22 cellular contexts compared by ENCODE assay signal in genomic region chr2:221791840-221792239, GRCh38.
A peak's percentile ranks its signal among the peaks of the same experiment; 100 is the strongest.
DNase-seq lines count a peak whose midpoint lies in the region; ATAC-seq, FAIRE-seq and TF ChIP-seq lines count a peak whose summit lies in the region.
"Had no signal": no experiment of that assay in that cellular context is flagged by ENCODE, and none has a peak within 500 bp of the region (broad histone marks: within the 10 kb centered on the region; RNA-seq: fewer than 3 reads in every experiment).

No MANE protein-coding gene starts in this region.

- no peaks in the 10 kb centered on the region for H3K36me3 Mint-ChIP-seq in progenitor cell of endocrine pancreas (ENCODE audit: insufficient read depth)
- no peaks in the 10 kb centered on the region for H3K36me3 Mint-ChIP-seq in effector memory CD8-positive, alpha-beta T cell (ENCODE audit: insufficient read depth)
- H3K36me3 Mint-ChIP-seq: CD4-positive, CD25-positive, alpha-beta regulatory T cell had no signal

- H3K4me3 Mint-ChIP-seq in progenitor cell of endocrine pancreas (ENCODE audit: low read depth): no peak overlapping the region
- no peak overlapping the region for H3K4me3 Mint-ChIP-seq in effector memory CD8-positive, alpha-beta T cell
- H3K4me3 Mint-ChIP-seq: CD4-positive, CD25-positive, alpha-beta regulatory T cell had no signal

- peaks cover 29% of the 10 kb centered on the region for H3K4me1 Mint-ChIP-seq in progenitor cell of endocrine pancreas (ENCODE audit: low read depth)
- no peaks in the 10 kb centered on the region for H3K4me1 Mint-ChIP-seq in effector memory CD8-positive, alpha-beta T cell (ENCODE audit: low read depth in 2 of 2)
- H3K4me1 Mint-ChIP-seq: CD4-positive, CD25-positive, alpha-beta regulatory T cell had no signal

- peaks cover 12% of the 10 kb centered on the region for H3K9me3 Mint-ChIP-seq in progenitor cell of endocrine pancreas (ENCODE audit: low read depth)
- H3K9me3 Mint-ChIP-seq in effector memory CD8-positive, alpha-beta T cell: peaks cover 0 to 6% of the 10 kb centered on the region in 2 donors

- DNase-seq in ELR (ENCODE audit: low read depth) (peak; percentile 10), LHCN-M2 (ENCODE audit: low read depth) (peak; percentile 36), bronchial epithelial cell (ENCODE audit: low read depth) (peak; percentile 51), progenitor cell of endocrine pancreas (ENCODE audit: low spot score, unreplicated experiment) (no peak), NCI-H1092 (lab: John Stamatoyannopoulos, UW) (no peak)
- DNase-seq in effector memory CD8-positive, alpha-beta T cell: no peak
- DNase-seq in activated CD8-positive, alpha-beta memory T cell treated with anti-CD3 and anti-CD28 coated beads for 24 hours: no peak
- DNase-seq: ACHN; Calu3; CD4-positive, CD25-positive, alpha-beta regulatory T cell; DMS79; KG1; MG63; NCI-H1092 treated with DMSO at 0.1 percent for 48 hours; NCI-H1694; NCI-H2107; NCI-H2227 treated with DMSO at 0.1 percent for 48 hours; NCI-H524 treated with DMSO at 0.1 percent for 48 hours; SHP77; SK-N-SH had no signal

- H3K27me3 ChIP-seq in bronchial epithelial cell (ENCODE audit: control insufficient read depth, insufficient read depth, low read length): no peaks in the 10 kb centered on the region
- H3K27me3 ChIP-seq: MG63 had no signal

- H3K4me3 ChIP-seq in bronchial epithelial cell (ENCODE audit: low read depth, low read length): no peak overlapping the region
- H3K4me3 ChIP-seq: MG63 had no signal

- TF ChIP-seq CTCF in bronchial epithelial cell (IDR thresholded peaks at IDR 0.05; ENCODE audit: insufficient read depth, low read length, severe bottlenecking): no peak
- no peak for TF ChIP-seq CTCF in progenitor cell of endocrine pancreas (IDR thresholded peaks at IDR 0.05; ENCODE audit: unreplicated experiment)

- H3K36me3 ChIP-seq in bronchial epithelial cell (ENCODE audit: control insufficient read depth, insufficient read depth, low read length): no peaks in the 10 kb centered on the region
- H3K36me3 ChIP-seq: MG63 had no signal

- peak overlapping the region; percentile 95 for H3K27ac Mint-ChIP-seq in progenitor cell of endocrine pancreas
- no peak overlapping the region for H3K27ac Mint-ChIP-seq in effector memory CD8-positive, alpha-beta T cell
- H3K27ac Mint-ChIP-seq: CD4-positive, CD25-positive, alpha-beta regulatory T cell had no signal

- no peak for ATAC-seq in effector memory CD8-positive, alpha-beta T cell (replicated peaks)

- H3K27me3 Mint-ChIP-seq in progenitor cell of endocrine pancreas: no peaks in the 10 kb centered on the region
- no peaks in the 10 kb centered on the region for H3K27me3 Mint-ChIP-seq in effector memory CD8-positive, alpha-beta T cell
- H3K27me3 Mint-ChIP-seq: CD4-positive, CD25-positive, alpha-beta regulatory T cell had no signal

- no peak for FAIRE-seq in bronchial epithelial cell (lab: Jason Lieb, UNC)
- FAIRE-seq: G401.6, RCC 7860 had no signal

Comparison
In these comparisons a context has a peak if more than half of its experiments do, and no peak if none do; other contexts are left out.
1. DNase-seq: peak in ELR (single experiment), LHCN-M2 (single experiment) and bronchial epithelial cell (single experiment); none in progenitor cell of endocrine pancreas (single experiment), effector memory CD8-positive, alpha-beta T cell (0 of 3), NCI-H1092 (single experiment) and activated CD8-positive, alpha-beta memory T cell treated with anti-CD3 and anti-CD28 coated beads for 24 hours (single experiment).